In the genomic region with DNA sequence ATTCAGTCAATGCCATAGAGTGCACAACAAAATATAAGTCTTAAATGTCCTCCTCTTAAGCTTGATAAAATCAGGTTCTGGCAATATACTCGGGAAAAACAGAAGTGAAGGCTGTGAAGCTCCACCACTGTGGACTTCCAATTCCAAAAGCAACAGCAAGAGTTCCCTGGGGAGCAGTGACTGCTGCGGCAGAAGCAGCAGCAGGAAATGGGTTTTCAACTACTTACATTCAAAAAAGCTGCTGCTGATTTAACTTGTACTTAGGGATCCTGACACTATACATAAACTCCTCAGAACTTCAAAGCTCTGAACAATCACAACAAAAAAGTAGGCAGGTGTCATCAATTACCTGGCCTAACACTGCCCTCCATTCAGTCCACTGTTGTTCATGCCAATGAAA, we compare ENCODE assay signal across 10 cellular contexts. TPM values are rescaled to one million over a fixed set of nuclear protein-coding genes. Genes with fewer than 3 reads are reported as not detected.
DNase-seq lines count a peak whose midpoint lies in the region; ATAC-seq and TF ChIP-seq lines count a peak whose summit lies in the region.
"Had no signal": no experiment of that assay in that cellular context is flagged by ENCODE, and none has a peak within 500 bp of the region (broad histone marks: within the 10 kb centered on the region; RNA-seq: fewer than 3 reads in every experiment).

No MANE protein-coding gene starts in this region.

- no peaks in the 10 kb centered on the region for H3K9me3 Mint-ChIP-seq in WTC11
- no peaks in the 10 kb centered on the region for H3K9me3 Mint-ChIP-seq in activated T-cell treated with anti-CD3 and anti-CD28 coated beads, Interleukin-2, amount 50 U/mL, for 24 hours
- H3K9me3 Mint-ChIP-seq: activated T-helper 2 cell treated with anti-CD3 and anti-CD28 coated beads, Interferon-gamma antibody, Interleukin-2, Interleukin-4, amounts not matched to agents 10 μg/mL and 5 μg/mL and 100 μg/mL, durations not matched to agents 14 hours and 24 hours and 36 hours had no signal

- peak overlapping the region; percentile 29 for H3K4me3 Mint-ChIP-seq in WTC11
- H3K4me3 Mint-ChIP-seq in activated T-cell treated with anti-CD3 and anti-CD28 coated beads, Interleukin-2, amount 50 U/mL, for 24 hours, result no peak overlapping the region

- POLR2A ChIA-PET in WTC11 (lab: Charles Lee), result no interaction called here

- peaks cover 3% of the 10 kb centered on the region for H3K79me2 ChIP-seq in mesendoderm (ENCODE audit: control insufficient read depth, insufficient read depth, low read length)

- CTCF ChIA-PET in WTC11 (lab: Charles Lee), result interaction anchor here (1.1 kb wide), 2 partner anchors 11 to 17 kb away, joined by 3 read pairs; no protein-coding TSS in a partner anchor

- H3K4me1 Mint-ChIP-seq in WTC11, result peaks cover 35% of the 10 kb centered on the region
- H3K4me1 Mint-ChIP-seq in activated T-cell treated with anti-CD3 and anti-CD28 coated beads, Interleukin-2, amount 50 U/mL, for 24 hours (ENCODE audit: low read depth), result peaks cover 43% of the 10 kb centered on the region

- no peak overlapping the region for H2AK5ac ChIP-seq in mesendoderm (ENCODE audit: low read length)

- H2BK120ac ChIP-seq in mesendoderm (ENCODE audit: low read depth, low read length), result no peak overlapping the region

- no peak for TF ChIP-seq CTCF in NB4 (IDR thresholded peaks at IDR 0.05; ENCODE audit: low read depth, low read length)
- no peak for TF ChIP-seq CTCF in WTC11 (IDR thresholded peaks at IDR 0.05)

- H3K4me3 ChIP-seq in GM08714 (ENCODE audit: low read length) (peak overlapping the region; percentile 45; the same call in 1 of the 2 replicates), NB4 (ENCODE audit: low read depth, low read length) (peak overlapping the region; percentile 37), mesendoderm (ENCODE audit: low read length) (no peak overlapping the region)
- H3K4me3 ChIP-seq: thoracic aorta had no signal

- H3K36me3 Mint-ChIP-seq in WTC11, result peaks cover 5% of the 10 kb centered on the region
- H3K36me3 Mint-ChIP-seq in activated T-cell treated with anti-CD3 and anti-CD28 coated beads, Interleukin-2, amount 50 U/mL, for 24 hours (ENCODE audit: low read depth), result peaks cover 67% of the 10 kb centered on the region

- no peaks in the 10 kb centered on the region for H3K4me1 ChIP-seq in mesendoderm (ENCODE audit: control insufficient read depth, low read depth, low read length)

- WGBS in mesendoderm (ENCODE audit: extremely low coverage, insufficient coverage, low lambda C conversion rate), result no CpG with 5 or more reads among the region's 2 CpGs

- H3K27me3 ChIP-seq in mesendoderm (ENCODE audit: insufficient read depth, low read length, poor library complexity), result no peaks in the 10 kb centered on the region

- no peak for ATAC-seq in WTC11

- peak overlapping the region; percentile 1; the same call in 1 of the 2 replicates for H3K27ac Mint-ChIP-seq in WTC11
- H3K27ac Mint-ChIP-seq in activated T-cell treated with anti-CD3 and anti-CD28 coated beads, Interleukin-2, amount 50 U/mL, for 24 hours, result no peak overlapping the region
- H3K27ac Mint-ChIP-seq: activated T-helper 2 cell treated with anti-CD3 and anti-CD28 coated beads, Interferon-gamma antibody, Interleukin-2, Interleukin-4, amounts not matched to agents 10 μg/mL and 5 μg/mL and 100 μg/mL, durations not matched to agents 14 hours and 24 hours and 36 hours had no signal

- no peak overlapping the region for H4K5ac ChIP-seq in mesendoderm (ENCODE audit: low read length)

- H3K27me3 Mint-ChIP-seq in WTC11 (ENCODE audit: low read depth), result no peaks in the 10 kb centered on the region
- no peaks in the 10 kb centered on the region for H3K27me3 Mint-ChIP-seq in activated T-cell treated with anti-CD3 and anti-CD28 coated beads, Interleukin-2, amount 50 U/mL, for 24 hours

- no peak overlapping the region for H2BK15ac ChIP-seq in mesendoderm (replicated peaks; ENCODE audit: low read depth)

- H3K4ac ChIP-seq in mesendoderm (ENCODE audit: low read depth, low read length), result no peak overlapping the region

- H3K4me2 ChIP-seq in mesendoderm (ENCODE audit: low read length), result no peak overlapping the region

- H3K9ac ChIP-seq in mesendoderm (ENCODE audit: low read length), result peak overlapping the region; percentile 7

- H3K27ac ChIP-seq in mesendoderm (ENCODE audit: low read depth, low read length), result no peak overlapping the region
- H3K27ac ChIP-seq: thoracic aorta had no signal

- peak overlapping the region; percentile 35 for H3K56ac ChIP-seq in mesendoderm (ENCODE audit: low read length)

- no peaks in the 10 kb centered on the region for H3K36me3 ChIP-seq in mesendoderm (ENCODE audit: control insufficient read depth, insufficient read depth, low read length)
- H3K36me3 ChIP-seq: thoracic aorta had no signal

- H3K18ac ChIP-seq in mesendoderm (ENCODE audit: low read length), result no peak overlapping the region

- DNase-seq in NB4 (ENCODE audit: low read depth), result peak; percentile 80
- no peak for DNase-seq in WTC11 (ENCODE audit: low spot score)
- DNase-seq in mesendoderm, result peak; percentile 63
- DNase-seq in HK-2 (ENCODE audit: unreplicated experiment), result no peak
- no peak for DNase-seq in activated T-cell treated with anti-CD3 and anti-CD28 coated beads, Interleukin-2, amount 50 U/mL, for 24 hours
- no peak for DNase-seq in NCI-H2227 treated with DMSO at 0.1 percent for 48 hours (lab: John Stamatoyannopoulos, UW)
- DNase-seq: NCI-H82 had no signal

- no peak overlapping the region for H4K8ac ChIP-seq in mesendoderm (ENCODE audit: low read depth, low read length)

- H3K23ac ChIP-seq in mesendoderm (ENCODE audit: low read length), result no peak overlapping the region

- H2BK5ac ChIP-seq in mesendoderm (ENCODE audit: low read length), result no peak overlapping the region

- no peak for TF ChIP-seq POLR2A in NB4 (IDR thresholded peaks at IDR 0.05; ENCODE audit: extremely low read depth, insufficient read length)

- H3K79me1 ChIP-seq in mesendoderm (ENCODE audit: low read length), result peaks cover 7% of the 10 kb centered on the region

TF ChIP-seq in WTC11, 78 proteins besides CTCF, POLR2A, EP300 and RAD21 (continues in another document):
- TF ChIP-seq, protein P1, sequence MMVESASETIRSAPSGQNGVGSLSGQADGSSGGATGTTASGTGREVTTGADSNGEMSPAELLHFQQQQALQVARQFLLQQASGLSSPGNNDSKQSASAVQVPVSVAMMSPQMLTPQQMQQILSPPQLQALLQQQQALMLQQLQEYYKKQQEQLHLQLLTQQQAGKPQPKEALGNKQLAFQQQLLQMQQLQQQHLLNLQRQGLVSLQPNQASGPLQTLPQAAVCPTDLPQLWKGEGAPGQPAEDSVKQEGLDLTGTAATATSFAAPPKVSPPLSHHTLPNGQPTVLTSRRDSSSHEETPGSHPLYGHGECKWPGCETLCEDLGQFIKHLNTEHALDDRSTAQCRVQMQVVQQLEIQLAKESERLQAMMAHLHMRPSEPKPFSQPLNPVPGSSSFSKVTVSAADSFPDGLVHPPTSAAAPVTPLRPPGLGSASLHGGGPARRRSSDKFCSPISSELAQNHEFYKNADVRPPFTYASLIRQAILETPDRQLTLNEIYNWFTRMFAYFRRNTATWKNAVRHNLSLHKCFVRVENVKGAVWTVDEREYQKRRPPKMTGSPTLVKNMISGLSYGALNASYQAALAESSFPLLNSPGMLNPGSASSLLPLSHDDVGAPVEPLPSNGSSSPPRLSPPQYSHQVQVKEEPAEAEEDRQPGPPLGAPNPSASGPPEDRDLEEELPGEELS (CRISPR knock-in tag; IDR thresholded peaks at IDR 0.05), result no peak
- TF ChIP-seq ZNF219 (CRISPR knock-in tag; IDR thresholded peaks at IDR 0.05; ENCODE audit: borderline replicate concordance) (no peak), FOXP1 (CRISPR knock-in tag; IDR thresholded peaks at IDR 0.05; ENCODE audit: borderline replicate concordance) (no peak), JUN (CRISPR knock-in tag; IDR thresholded peaks at IDR 0.05) (no peak), ETV6 (CRISPR knock-in tag; IDR thresholded peaks at IDR 0.05) (no peak), ZNF396 (CRISPR knock-in tag; IDR thresholded peaks at IDR 0.05; ENCODE audit: borderline replicate concordance) (no peak), ZBTB21 (CRISPR knock-in tag; IDR thresholded peaks at IDR 0.05; ENCODE audit: borderline replicate concordance) (no peak), ZNF317 (CRISPR knock-in tag; IDR thresholded peaks at IDR 0.05; ENCODE audit: borderline replicate concordance, low read depth) (no peak), SOX15 (CRISPR knock-in tag; IDR thresholded peaks at IDR 0.05) (no peak), RELA (CRISPR knock-in tag; IDR thresholded peaks at IDR 0.05; ENCODE audit: borderline replicate concordance) (no peak)
- TF ChIP-seq, protein P2, sequence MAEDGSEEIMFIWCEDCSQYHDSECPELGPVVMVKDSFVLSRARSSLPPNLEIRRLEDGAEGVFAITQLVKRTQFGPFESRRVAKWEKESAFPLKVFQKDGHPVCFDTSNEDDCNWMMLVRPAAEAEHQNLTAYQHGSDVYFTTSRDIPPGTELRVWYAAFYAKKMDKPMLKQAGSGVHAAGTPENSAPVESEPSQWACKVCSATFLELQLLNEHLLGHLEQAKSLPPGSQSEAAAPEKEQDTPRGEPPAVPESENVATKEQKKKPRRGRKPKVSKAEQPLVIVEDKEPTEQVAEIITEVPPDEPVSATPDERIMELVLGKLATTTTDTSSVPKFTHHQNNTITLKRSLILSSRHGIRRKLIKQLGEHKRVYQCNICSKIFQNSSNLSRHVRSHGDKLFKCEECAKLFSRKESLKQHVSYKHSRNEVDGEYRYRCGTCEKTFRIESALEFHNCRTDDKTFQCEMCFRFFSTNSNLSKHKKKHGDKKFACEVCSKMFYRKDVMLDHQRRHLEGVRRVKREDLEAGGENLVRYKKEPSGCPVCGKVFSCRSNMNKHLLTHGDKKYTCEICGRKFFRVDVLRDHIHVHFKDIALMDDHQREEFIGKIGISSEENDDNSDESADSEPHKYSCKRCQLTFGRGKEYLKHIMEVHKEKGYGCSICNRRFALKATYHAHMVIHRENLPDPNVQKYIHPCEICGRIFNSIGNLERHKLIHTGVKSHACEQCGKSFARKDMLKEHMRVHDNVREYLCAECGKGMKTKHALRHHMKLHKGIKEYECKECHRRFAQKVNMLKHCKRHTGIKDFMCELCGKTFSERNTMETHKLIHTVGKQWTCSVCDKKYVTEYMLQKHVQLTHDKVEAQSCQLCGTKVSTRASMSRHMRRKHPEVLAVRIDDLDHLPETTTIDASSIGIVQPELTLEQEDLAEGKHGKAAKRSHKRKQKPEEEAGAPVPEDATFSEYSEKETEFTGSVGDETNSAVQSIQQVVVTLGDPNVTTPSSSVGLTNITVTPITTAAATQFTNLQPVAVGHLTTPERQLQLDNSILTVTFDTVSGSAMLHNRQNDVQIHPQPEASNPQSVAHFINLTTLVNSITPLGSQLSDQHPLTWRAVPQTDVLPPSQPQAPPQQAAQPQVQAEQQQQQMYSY (CRISPR knock-in tag; IDR thresholded peaks at IDR 0.05), result no peak
- TF ChIP-seq, protein P3, sequence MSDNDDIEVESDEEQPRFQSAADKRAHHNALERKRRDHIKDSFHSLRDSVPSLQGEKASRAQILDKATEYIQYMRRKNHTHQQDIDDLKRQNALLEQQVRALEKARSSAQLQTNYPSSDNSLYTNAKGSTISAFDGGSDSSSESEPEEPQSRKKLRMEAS (CRISPR knock-in tag; IDR thresholded peaks at IDR 0.05), result no peak

RNA-seq across cellular contexts. Expression of a gene that starts 4.7 kb away (rescaled TPM):
- 12.8 to 16.7 TPM (median 13.0 TPM) in 3 replicates for total RNA-seq in WTC11 (2021)
- 7.0 TPM for polyA plus RNA-seq in mesendoderm (2013, experiment 1 of 2)
- 6.8 TPM for polyA plus RNA-seq in mesendoderm (2013, experiment 2 of 2)

Comparison
In these comparisons a context has a peak if more than half of its experiments do, and no peak if none do; other contexts are left out.
1. DNase-seq: peak in NB4 (single experiment) and mesendoderm (single experiment); none in WTC11 (single experiment), HK-2 (single experiment), activated T-cell treated with anti-CD3 and anti-CD28 coated beads, Interleukin-2, amount 50 U/mL, for 24 hours (single experiment) and NCI-H2227 treated with DMSO at 0.1 percent for 48 hours (single experiment).